In genomic region chr6:89071036-89071435, GRCh38 we compare ENCODE assay signal across 31 cellular contexts. TPM values are rescaled to one million over a fixed set of nuclear protein-coding genes. Genes with fewer than 3 reads are reported as not detected.
"Had no signal": no experiment of that assay in that cellular context is flagged by ENCODE, and none has a peak within 500 bp of the region (broad histone marks: within the 10 kb centered on the region; RNA-seq: fewer than 3 reads in every experiment).

No MANE protein-coding gene starts in this region.

- H3K36me3 ChIP-seq: adrenal gland, ascending aorta, breast epithelium, esophagus squamous epithelium, gastrocnemius medialis, lower lobe of right lung, WERI-Rb-1 had no signal

- H3K27me3 ChIP-seq: adrenal gland, ascending aorta, breast epithelium, esophagus squamous epithelium, gastrocnemius medialis, testis had no signal

- H3K9me3 Mint-ChIP-seq: activated T-cell treated with anti-CD3 and anti-CD28 coated beads, Interleukin-2, amount 50 U/mL, for 4 hours; activated T-helper 2 cell treated with anti-CD3 and anti-CD28 coated beads, Interferon-gamma antibody, Interleukin-2, Interleukin-4, amounts not matched to agents 10 μg/mL and 5 μg/mL and 100 μg/mL, durations not matched to agents 14 hours and 24 hours and 36 hours; central memory CD8-positive, alpha-beta T cell; neural crest cell; T-cell; T-helper 2 cell treated with Interferon-gamma antibody and Interleukin-4, amounts not matched to agents 5 μg/mL and 100 μg/mL, for 36 hours; type B pancreatic cell had no signal

- H3K4me3 ChIP-seq: adrenal gland, ascending aorta, breast epithelium, coronary artery, esophagus squamous epithelium, gastrocnemius medialis, lower lobe of right lung, smooth muscle cell, testis had no signal

- H3K4me3 Mint-ChIP-seq: activated naive CD8-positive, alpha-beta T cell; activated T-cell treated with anti-CD3 and anti-CD28 coated beads, Interleukin-2, amount 50 U/mL, for 4 hours; central memory CD8-positive, alpha-beta T cell; naive thymus-derived CD4-positive, alpha-beta T cell; neural crest cell; T-cell; T-helper 2 cell treated with Interferon-gamma antibody and Interleukin-4, amounts not matched to agents 5 μg/mL and 100 μg/mL, for 36 hours; type B pancreatic cell had no signal

- H3K4me1 ChIP-seq: ascending aorta, breast epithelium, gastrocnemius medialis had no signal

- H3K36me3 Mint-ChIP-seq: activated naive CD8-positive, alpha-beta T cell; naive thymus-derived CD4-positive, alpha-beta T cell; T-cell; type B pancreatic cell had no signal

- DNase-seq: activated CD4-positive, CD25-positive, alpha-beta regulatory T cell treated with anti-CD3 and anti-CD28 coated beads, Interleukin-2, amount 50 U/mL, for 72 hours; activated CD8-positive, alpha-beta memory T cell treated with anti-CD3 and anti-CD28 coated beads, Interleukin-2, amount 50 U/mL, for 48 hours; activated naive CD4-positive, alpha-beta T cell; activated T-cell treated with anti-CD3 and anti-CD28 coated beads, Interleukin-2, amount 50 U/mL, for 4 hours; adrenal gland; esophagus squamous epithelium; gastrocnemius medialis; islet precursor cell; left cardiac atrium; lower lobe of right lung; mesendoderm; naive thymus-derived CD4-positive, alpha-beta T cell; occipital lobe; posterior cingulate gyrus; stimulated activated CD4-positive, alpha-beta T cell treated with anti-CD3 and anti-CD28 coated beads, Interleukin-15, amount 100 ng/mL, for 24 hours; stimulated activated CD4-positive, alpha-beta T cell treated with anti-CD3 and anti-CD28 coated beads, Interleukin-4, amount 100 ng/mL, for 1 hour; stimulated activated naive CD4-positive, alpha-beta T cell; T-cell; testis; WERI-Rb-1 had no signal

- H3K27ac Mint-ChIP-seq: activated naive CD8-positive, alpha-beta T cell; activated T-helper 2 cell treated with anti-CD3 and anti-CD28 coated beads, Interferon-gamma antibody, Interleukin-2, Interleukin-4, amounts not matched to agents 10 μg/mL and 5 μg/mL and 100 μg/mL, durations not matched to agents 14 hours and 24 hours and 36 hours; naive thymus-derived CD4-positive, alpha-beta T cell; T-cell; T-helper 2 cell treated with Interferon-gamma antibody and Interleukin-4, amounts not matched to agents 5 μg/mL and 100 μg/mL, for 36 hours; type B pancreatic cell had no signal

- ATAC-seq: activated T-cell treated with anti-CD3 and anti-CD28 coated beads, Interleukin-2, amount 50 U/mL, for 4 hours; gastrocnemius medialis; left cardiac atrium; lower lobe of right lung; naive thymus-derived CD4-positive, alpha-beta T cell; sciatic nerve; T-cell had no signal

- H3K9me3 ChIP-seq: adrenal gland, ascending aorta, breast epithelium, esophagus squamous epithelium, gastrocnemius medialis, lower lobe of right lung, testis had no signal

- H3K27me3 Mint-ChIP-seq: type B pancreatic cell had no signal

- H3K27ac ChIP-seq: adrenal gland, ascending aorta, breast epithelium, coronary artery, esophagus squamous epithelium, gastrocnemius medialis, lower lobe of right lung, testis, WERI-Rb-1 had no signal

RNA-seq across cellular contexts. Expression of gene SRSF12, which starts 46.8 kb away (rescaled TPM):
- total RNA-seq: lower lobe of right lung, T-cell had no signal
